In genomic region chr5:39526914-39527477, GRCh38 we compare ENCODE assay signal across 1 cellular context.
TF ChIP-seq lines count a peak whose summit lies in the region.

No MANE protein-coding gene starts in this region.

TF ChIP-seq in HepG2, 621 proteins besides CTCF, POLR2A, EP300 and RAD21 (continued from another document and continues in another):
- TF ChIP-seq KDM4B (CRISPR knock-in tag; IDR thresholded peaks at IDR 0.05) (no peak), ZNF687 (CRISPR knock-in tag; IDR thresholded peaks at IDR 0.05) (no peak), ZSCAN21 (CRISPR knock-in tag; IDR thresholded peaks at IDR 0.05; ENCODE audit: borderline replicate concordance) (no peak), ZNF317 (CRISPR knock-in tag; IDR thresholded peaks at IDR 0.05) (no peak), KDM1A (CRISPR knock-in tag; IDR thresholded peaks at IDR 0.05) (0 out of 2 replicates have a peak, but pooled peaks have one; percentile 23), SAP130 (CRISPR knock-in tag; IDR thresholded peaks at IDR 0.05; ENCODE audit: low read depth) (peak; percentile 28; the same call in 1 of the 2 replicates), SOX5 (CRISPR knock-in tag; IDR thresholded peaks at IDR 0.05; ENCODE audit: borderline replicate concordance) (peak; percentile 94), CENPBD1 (CRISPR knock-in tag; IDR thresholded peaks at IDR 0.05; ENCODE audit: borderline replicate concordance, low read depth) (no peak), MYNN (CRISPR knock-in tag; IDR thresholded peaks at IDR 0.05; ENCODE audit: low read depth) (no peak), ZNF205 (CRISPR knock-in tag; IDR thresholded peaks at IDR 0.05) (0 out of 2 replicates have a peak, but pooled peaks have one; percentile 31), CREM (IDR thresholded peaks at IDR 0.05) (0 out of 2 replicates have a peak, but pooled peaks have one; percentile 46), CREM (CRISPR knock-in tag; IDR thresholded peaks at IDR 0.05) (no peak), ZNF207 (IDR thresholded peaks at IDR 0.05; ENCODE audit: borderline replicate concordance) (no peak), ZNF580 (CRISPR knock-in tag; IDR thresholded peaks at IDR 0.05; ENCODE audit: borderline replicate concordance, low read depth) (no peak), ZNF790 (CRISPR knock-in tag; IDR thresholded peaks at IDR 0.05; ENCODE audit: borderline replicate concordance) (no peak), ZNF841 (CRISPR knock-in tag; IDR thresholded peaks at IDR 0.05; ENCODE audit: borderline replicate concordance) (no peak), KLF15 (CRISPR knock-in tag; IDR thresholded peaks at IDR 0.05; ENCODE audit: borderline replicate concordance) (no peak), TSC22D2 (CRISPR knock-in tag; IDR thresholded peaks at IDR 0.05; ENCODE audit: borderline replicate concordance) (no peak), ZBTB3 (CRISPR knock-in tag; IDR thresholded peaks at IDR 0.05; ENCODE audit: borderline replicate concordance, low read depth) (no peak), AHR (CRISPR knock-in tag; IDR thresholded peaks at IDR 0.05) (no peak), TCF7 (IDR thresholded peaks at IDR 0.05; ENCODE audit: low read depth) (peak; percentile 85), KLF11 (CRISPR knock-in tag; IDR thresholded peaks at IDR 0.05) (no peak), RERE (CRISPR knock-in tag; IDR thresholded peaks at IDR 0.05; ENCODE audit: low read depth) (peak; percentile 56; the same call in 1 of the 2 replicates), ZNF713 (CRISPR knock-in tag; IDR thresholded peaks at IDR 0.05) (no peak), TOPORS (CRISPR knock-in tag; IDR thresholded peaks at IDR 0.05) (no peak), ZSCAN22 (CRISPR knock-in tag; IDR thresholded peaks at IDR 0.05) (no peak)
- TF ChIP-seq, protein P1, sequence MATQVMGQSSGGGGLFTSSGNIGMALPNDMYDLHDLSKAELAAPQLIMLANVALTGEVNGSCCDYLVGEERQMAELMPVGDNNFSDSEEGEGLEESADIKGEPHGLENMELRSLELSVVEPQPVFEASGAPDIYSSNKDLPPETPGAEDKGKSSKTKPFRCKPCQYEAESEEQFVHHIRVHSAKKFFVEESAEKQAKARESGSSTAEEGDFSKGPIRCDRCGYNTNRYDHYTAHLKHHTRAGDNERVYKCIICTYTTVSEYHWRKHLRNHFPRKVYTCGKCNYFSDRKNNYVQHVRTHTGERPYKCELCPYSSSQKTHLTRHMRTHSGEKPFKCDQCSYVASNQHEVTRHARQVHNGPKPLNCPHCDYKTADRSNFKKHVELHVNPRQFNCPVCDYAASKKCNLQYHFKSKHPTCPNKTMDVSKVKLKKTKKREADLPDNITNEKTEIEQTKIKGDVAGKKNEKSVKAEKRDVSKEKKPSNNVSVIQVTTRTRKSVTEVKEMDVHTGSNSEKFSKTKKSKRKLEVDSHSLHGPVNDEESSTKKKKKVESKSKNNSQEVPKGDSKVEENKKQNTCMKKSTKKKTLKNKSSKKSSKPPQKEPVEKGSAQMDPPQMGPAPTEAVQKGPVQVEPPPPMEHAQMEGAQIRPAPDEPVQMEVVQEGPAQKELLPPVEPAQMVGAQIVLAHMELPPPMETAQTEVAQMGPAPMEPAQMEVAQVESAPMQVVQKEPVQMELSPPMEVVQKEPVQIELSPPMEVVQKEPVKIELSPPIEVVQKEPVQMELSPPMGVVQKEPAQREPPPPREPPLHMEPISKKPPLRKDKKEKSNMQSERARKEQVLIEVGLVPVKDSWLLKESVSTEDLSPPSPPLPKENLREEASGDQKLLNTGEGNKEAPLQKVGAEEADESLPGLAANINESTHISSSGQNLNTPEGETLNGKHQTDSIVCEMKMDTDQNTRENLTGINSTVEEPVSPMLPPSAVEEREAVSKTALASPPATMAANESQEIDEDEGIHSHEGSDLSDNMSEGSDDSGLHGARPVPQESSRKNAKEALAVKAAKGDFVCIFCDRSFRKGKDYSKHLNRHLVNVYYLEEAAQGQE (IDR thresholded peaks at IDR 0.05; ENCODE audit: borderline replicate concordance in 1 of 2, low read depth in 1 of 2, low read length in 2 of 2): no peak
- TF ChIP-seq, protein P2, sequence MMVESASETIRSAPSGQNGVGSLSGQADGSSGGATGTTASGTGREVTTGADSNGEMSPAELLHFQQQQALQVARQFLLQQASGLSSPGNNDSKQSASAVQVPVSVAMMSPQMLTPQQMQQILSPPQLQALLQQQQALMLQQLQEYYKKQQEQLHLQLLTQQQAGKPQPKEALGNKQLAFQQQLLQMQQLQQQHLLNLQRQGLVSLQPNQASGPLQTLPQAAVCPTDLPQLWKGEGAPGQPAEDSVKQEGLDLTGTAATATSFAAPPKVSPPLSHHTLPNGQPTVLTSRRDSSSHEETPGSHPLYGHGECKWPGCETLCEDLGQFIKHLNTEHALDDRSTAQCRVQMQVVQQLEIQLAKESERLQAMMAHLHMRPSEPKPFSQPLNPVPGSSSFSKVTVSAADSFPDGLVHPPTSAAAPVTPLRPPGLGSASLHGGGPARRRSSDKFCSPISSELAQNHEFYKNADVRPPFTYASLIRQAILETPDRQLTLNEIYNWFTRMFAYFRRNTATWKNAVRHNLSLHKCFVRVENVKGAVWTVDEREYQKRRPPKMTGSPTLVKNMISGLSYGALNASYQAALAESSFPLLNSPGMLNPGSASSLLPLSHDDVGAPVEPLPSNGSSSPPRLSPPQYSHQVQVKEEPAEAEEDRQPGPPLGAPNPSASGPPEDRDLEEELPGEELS (CRISPR knock-in tag; IDR thresholded peaks at IDR 0.05): 0 out of 2 replicates have a peak, but pooled peaks have one; percentile 30
- TF ChIP-seq, protein P3, sequence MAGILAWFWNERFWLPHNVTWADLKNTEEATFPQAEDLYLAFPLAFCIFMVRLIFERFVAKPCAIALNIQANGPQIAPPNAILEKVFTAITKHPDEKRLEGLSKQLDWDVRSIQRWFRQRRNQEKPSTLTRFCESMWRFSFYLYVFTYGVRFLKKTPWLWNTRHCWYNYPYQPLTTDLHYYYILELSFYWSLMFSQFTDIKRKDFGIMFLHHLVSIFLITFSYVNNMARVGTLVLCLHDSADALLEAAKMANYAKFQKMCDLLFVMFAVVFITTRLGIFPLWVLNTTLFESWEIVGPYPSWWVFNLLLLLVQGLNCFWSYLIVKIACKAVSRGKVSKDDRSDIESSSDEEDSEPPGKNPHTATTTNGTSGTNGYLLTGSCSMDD (CRISPR knock-in tag; IDR thresholded peaks at IDR 0.05): no peak
- TF ChIP-seq, protein P4, sequence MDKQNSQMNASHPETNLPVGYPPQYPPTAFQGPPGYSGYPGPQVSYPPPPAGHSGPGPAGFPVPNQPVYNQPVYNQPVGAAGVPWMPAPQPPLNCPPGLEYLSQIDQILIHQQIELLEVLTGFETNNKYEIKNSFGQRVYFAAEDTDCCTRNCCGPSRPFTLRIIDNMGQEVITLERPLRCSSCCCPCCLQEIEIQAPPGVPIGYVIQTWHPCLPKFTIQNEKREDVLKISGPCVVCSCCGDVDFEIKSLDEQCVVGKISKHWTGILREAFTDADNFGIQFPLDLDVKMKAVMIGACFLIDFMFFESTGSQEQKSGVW (CRISPR knock-in tag; IDR thresholded peaks at IDR 0.05; ENCODE audit: borderline replicate concordance): no peak
- TF ChIP-seq, protein P5, sequence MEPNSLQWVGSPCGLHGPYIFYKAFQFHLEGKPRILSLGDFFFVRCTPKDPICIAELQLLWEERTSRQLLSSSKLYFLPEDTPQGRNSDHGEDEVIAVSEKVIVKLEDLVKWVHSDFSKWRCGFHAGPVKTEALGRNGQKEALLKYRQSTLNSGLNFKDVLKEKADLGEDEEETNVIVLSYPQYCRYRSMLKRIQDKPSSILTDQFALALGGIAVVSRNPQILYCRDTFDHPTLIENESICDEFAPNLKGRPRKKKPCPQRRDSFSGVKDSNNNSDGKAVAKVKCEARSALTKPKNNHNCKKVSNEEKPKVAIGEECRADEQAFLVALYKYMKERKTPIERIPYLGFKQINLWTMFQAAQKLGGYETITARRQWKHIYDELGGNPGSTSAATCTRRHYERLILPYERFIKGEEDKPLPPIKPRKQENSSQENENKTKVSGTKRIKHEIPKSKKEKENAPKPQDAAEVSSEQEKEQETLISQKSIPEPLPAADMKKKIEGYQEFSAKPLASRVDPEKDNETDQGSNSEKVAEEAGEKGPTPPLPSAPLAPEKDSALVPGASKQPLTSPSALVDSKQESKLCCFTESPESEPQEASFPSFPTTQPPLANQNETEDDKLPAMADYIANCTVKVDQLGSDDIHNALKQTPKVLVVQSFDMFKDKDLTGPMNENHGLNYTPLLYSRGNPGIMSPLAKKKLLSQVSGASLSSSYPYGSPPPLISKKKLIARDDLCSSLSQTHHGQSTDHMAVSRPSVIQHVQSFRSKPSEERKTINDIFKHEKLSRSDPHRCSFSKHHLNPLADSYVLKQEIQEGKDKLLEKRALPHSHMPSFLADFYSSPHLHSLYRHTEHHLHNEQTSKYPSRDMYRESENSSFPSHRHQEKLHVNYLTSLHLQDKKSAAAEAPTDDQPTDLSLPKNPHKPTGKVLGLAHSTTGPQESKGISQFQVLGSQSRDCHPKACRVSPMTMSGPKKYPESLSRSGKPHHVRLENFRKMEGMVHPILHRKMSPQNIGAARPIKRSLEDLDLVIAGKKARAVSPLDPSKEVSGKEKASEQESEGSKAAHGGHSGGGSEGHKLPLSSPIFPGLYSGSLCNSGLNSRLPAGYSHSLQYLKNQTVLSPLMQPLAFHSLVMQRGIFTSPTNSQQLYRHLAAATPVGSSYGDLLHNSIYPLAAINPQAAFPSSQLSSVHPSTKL (CRISPR knock-in tag; IDR thresholded peaks at IDR 0.05): peak; percentile 87
